Comparison of ENCODE assay signal across 7 cellular contexts in genomic region chr10:97553575-97554100, GRCh38. TPM values are rescaled to one million over a fixed set of nuclear protein-coding genes. Genes with fewer than 3 reads are reported as not detected.
DNase-seq lines count a peak whose midpoint lies in the region; ATAC-seq and TF ChIP-seq lines count a peak whose summit lies in the region.

No MANE protein-coding gene starts in this region.

- peaks cover 3% of the 10 kb centered on the region for H3K9me3 Mint-ChIP-seq in activated T-helper 2 cell treated with anti-CD3 and anti-CD28 coated beads, Interferon-gamma antibody, Interleukin-2, Interleukin-4, amounts not matched to agents 10 μg/mL and 5 μg/mL and 100 μg/mL, durations not matched to agents 14 hours and 24 hours and 36 hours
- H3K9me3 Mint-ChIP-seq in type B pancreatic cell, result no peaks in the 10 kb centered on the region

- no peak overlapping the region for H3K27ac Mint-ChIP-seq in activated T-helper 2 cell treated with anti-CD3 and anti-CD28 coated beads, Interferon-gamma antibody, Interleukin-2, Interleukin-4, amounts not matched to agents 10 μg/mL and 5 μg/mL and 100 μg/mL, durations not matched to agents 14 hours and 24 hours and 36 hours
- peak overlapping the region; percentile 72 for H3K27ac Mint-ChIP-seq in type B pancreatic cell

- peak; percentile 72 for ATAC-seq in HG03571 (IDR thresholded peaks at IDR 0.05; ENCODE audit: unreplicated experiment)

- no peak overlapping the region for H2AFZ ChIP-seq in osteoblast (ENCODE audit: low read length)

- peak; percentile 62 for DNase-seq in RKO (ENCODE audit: low spot score)
- peak; percentile 45 for DNase-seq in activated T-helper 2 cell treated with anti-CD3 and anti-CD28 coated beads, Interferon-gamma antibody, Interleukin-2, Interleukin-4, amounts not matched to agents 10 μg/mL and 5 μg/mL and 100 μg/mL, durations not matched to agents 14 hours and 24 hours and 36 hours (ENCODE audit: low spot score)
- DNase-seq in foreskin melanocyte, result peak; percentile 40
- DNase-seq in osteoblast (ENCODE audit: insufficient read length, low spot score, missing footprints), result peak; percentile 85
- DNase-seq in type B pancreatic cell (ENCODE audit: extremely low spot score, unreplicated experiment), result no peak

- peaks cover 27% of the 10 kb centered on the region for H3K79me2 ChIP-seq in osteoblast (ENCODE audit: insufficient read depth, low read length)

- no peaks in the 10 kb centered on the region for H3K27me3 Mint-ChIP-seq in activated T-helper 2 cell treated with anti-CD3 and anti-CD28 coated beads, Interferon-gamma antibody, Interleukin-2, Interleukin-4, amounts not matched to agents 10 μg/mL and 5 μg/mL and 100 μg/mL, durations not matched to agents 14 hours and 24 hours and 36 hours (ENCODE audit: low read depth)
- no peaks in the 10 kb centered on the region for H3K27me3 Mint-ChIP-seq in type B pancreatic cell

- H3K27me3 ChIP-seq in osteoblast (ENCODE audit: insufficient read depth, low read length), result no peaks in the 10 kb centered on the region

- intact Hi-C loops in activated T-helper 2 cell treated with anti-CD3 and anti-CD28 coated beads, Interferon-gamma antibody, Interleukin-2, Interleukin-4, amounts not matched to agents 10 μg/mL and 5 μg/mL and 100 μg/mL, durations not matched to agents 14 hours and 24 hours and 36 hours (cut with micrococcal nuclease), result loop anchor here (1.0 kb wide), 3 partner anchors 18 to 146 kb away; no protein-coding TSS in a partner anchor

- H3K36me3 ChIP-seq in osteoblast (ENCODE audit: insufficient read depth, low read length), result no peaks in the 10 kb centered on the region

- no peaks in the 10 kb centered on the region for H3K9me3 ChIP-seq in osteoblast (ENCODE audit: low read depth, low read length)

- H3K27ac ChIP-seq in osteoblast (ENCODE audit: low read depth, low read length), result no peak overlapping the region

- no peak overlapping the region for H3K4me2 ChIP-seq in osteoblast (ENCODE audit: insufficient read depth, low read length)

- H3K4me3 Mint-ChIP-seq in activated T-helper 2 cell treated with anti-CD3 and anti-CD28 coated beads, Interferon-gamma antibody, Interleukin-2, Interleukin-4, amounts not matched to agents 10 μg/mL and 5 μg/mL and 100 μg/mL, durations not matched to agents 14 hours and 24 hours and 36 hours (ENCODE audit: low read depth), result no peak overlapping the region
- peak overlapping the region; percentile 62 for H3K4me3 Mint-ChIP-seq in type B pancreatic cell

- no peaks in the 10 kb centered on the region for H3K4me1 ChIP-seq in osteoblast (ENCODE audit: insufficient read depth, low read length)

- H3K4me3 ChIP-seq in GM12875 (ENCODE audit: low read depth, low read length) (no peak overlapping the region), osteoblast (ENCODE audit: insufficient read depth, low read length) (no peak overlapping the region)

- TF ChIP-seq CTCF in GM12875 (IDR thresholded peaks at IDR 0.05; ENCODE audit: borderline replicate concordance, insufficient read depth, low read depth, low read length), result peak; percentile 90
- TF ChIP-seq CTCF in osteoblast (IDR thresholded peaks at IDR 0.05; ENCODE audit: extremely low read depth, low read depth, low read length), result peak; percentile 92
- peak; percentile 86 for TF ChIP-seq CTCF in type B pancreatic cell (conservative IDR thresholded peaks at IDR 0.05)

- H3K36me3 Mint-ChIP-seq in activated T-helper 2 cell treated with anti-CD3 and anti-CD28 coated beads, Interferon-gamma antibody, Interleukin-2, Interleukin-4, amounts not matched to agents 10 μg/mL and 5 μg/mL and 100 μg/mL, durations not matched to agents 14 hours and 24 hours and 36 hours (ENCODE audit: low read depth), result no peaks in the 10 kb centered on the region
- no peaks in the 10 kb centered on the region for H3K36me3 Mint-ChIP-seq in type B pancreatic cell

- H3K4me1 Mint-ChIP-seq in activated T-helper 2 cell treated with anti-CD3 and anti-CD28 coated beads, Interferon-gamma antibody, Interleukin-2, Interleukin-4, amounts not matched to agents 10 μg/mL and 5 μg/mL and 100 μg/mL, durations not matched to agents 14 hours and 24 hours and 36 hours (ENCODE audit: low read depth), result peaks cover 2% of the 10 kb centered on the region
- peaks cover 27% of the 10 kb centered on the region for H3K4me1 Mint-ChIP-seq in type B pancreatic cell (ENCODE audit: unreplicated experiment)

- H4K20me1 ChIP-seq in osteoblast (ENCODE audit: insufficient read depth, low read length), result no peaks in the 10 kb centered on the region

RNA-seq across cellular contexts. Expression of gene ANKRD2, which starts 18.9 kb away (rescaled TPM):
- total RNA-seq in activated T-helper 2 cell treated with anti-CD3 and anti-CD28 coated beads, Interferon-gamma antibody, Interleukin-2, Interleukin-4, amounts not matched to agents 10 μg/mL and 5 μg/mL and 100 μg/mL, durations not matched to agents 14 hours and 24 hours and 36 hours, result 0.18 and 0.57 TPM in 2 replicates
- total RNA-seq in osteoblast (0.29 and 0.72 TPM in 2 replicates), type B pancreatic cell (ENCODE audit: low replicate concordance) (0.19 TPM in 1 of 2 replicates, not detected in the other)

RNA-seq across cellular contexts. Expression of gene HOGA1, which starts 30.6 kb away (rescaled TPM):
- total RNA-seq in activated T-helper 2 cell treated with anti-CD3 and anti-CD28 coated beads, Interferon-gamma antibody, Interleukin-2, Interleukin-4, amounts not matched to agents 10 μg/mL and 5 μg/mL and 100 μg/mL, durations not matched to agents 14 hours and 24 hours and 36 hours, result not detected in 2 replicates
- total RNA-seq in osteoblast, result 1.4 and 2.7 TPM in 2 replicates
- total RNA-seq in type B pancreatic cell (ENCODE audit: low replicate concordance), result 0.57 and 2.1 TPM in 2 replicates

RNA-seq across cellular contexts. Expression of gene C10orf62, which starts 35.9 kb away (rescaled TPM):
- not detected in 2 replicates for total RNA-seq in activated T-helper 2 cell treated with anti-CD3 and anti-CD28 coated beads, Interferon-gamma antibody, Interleukin-2, Interleukin-4, amounts not matched to agents 10 μg/mL and 5 μg/mL and 100 μg/mL, durations not matched to agents 14 hours and 24 hours and 36 hours
- total RNA-seq in osteoblast (0.29 and 0.36 TPM in 2 replicates), type B pancreatic cell (ENCODE audit: low replicate concordance) (0.34 TPM in 1 of 2 replicates, not detected in the other)

RNA-seq across cellular contexts. Expression of gene UBTD1, which starts 54.9 kb away (rescaled TPM):
- total RNA-seq in activated T-helper 2 cell treated with anti-CD3 and anti-CD28 coated beads, Interferon-gamma antibody, Interleukin-2, Interleukin-4, amounts not matched to agents 10 μg/mL and 5 μg/mL and 100 μg/mL, durations not matched to agents 14 hours and 24 hours and 36 hours, result 1.6 and 1.8 TPM in 2 replicates
- total RNA-seq in osteoblast (29.0 and 32.7 TPM in 2 replicates), type B pancreatic cell (ENCODE audit: low replicate concordance) (11.6 and 16.1 TPM in 2 replicates)

RNA-seq across cellular contexts. Expression of gene MMS19, which starts 55.4 kb away (rescaled TPM):
- total RNA-seq in activated T-helper 2 cell treated with anti-CD3 and anti-CD28 coated beads, Interferon-gamma antibody, Interleukin-2, Interleukin-4, amounts not matched to agents 10 μg/mL and 5 μg/mL and 100 μg/mL, durations not matched to agents 14 hours and 24 hours and 36 hours, result 106 and 108 TPM in 2 replicates
- total RNA-seq in osteoblast (60.4 and 63.0 TPM in 2 replicates), type B pancreatic cell (ENCODE audit: low replicate concordance) (85.9 and 94.8 TPM in 2 replicates)
